Comparison of ENCODE assay signal across 24 cellular contexts in genomic region chr6:37056112-37056403, GRCh38. TPM values are rescaled to one million over a fixed set of nuclear protein-coding genes. Genes with fewer than 3 reads are reported as not detected.
DNase-seq lines count a peak whose midpoint lies in the region; ATAC-seq, FAIRE-seq and TF ChIP-seq lines count a peak whose summit lies in the region.
"Had no signal": no experiment of that assay in that cellular context is flagged by ENCODE, and none has a peak within 500 bp of the region (broad histone marks: within the 10 kb centered on the region; RNA-seq: fewer than 3 reads in every experiment).

No MANE protein-coding gene starts in this region.

- H3K9me3 ChIP-seq in IMR-90 (ENCODE audit: control insufficient read depth, insufficient read depth, low read length), result no peaks in the 10 kb centered on the region
- no peaks in the 10 kb centered on the region for H3K9me3 ChIP-seq in ascending aorta
- H3K9me3 ChIP-seq: BE2C, lower lobe of right lung, SJCRH30 had no signal

- H3K9me3 Mint-ChIP-seq in Calu3 (ENCODE audit: low read depth, unreplicated experiment), result no peaks in the 10 kb centered on the region
- H3K9me3 Mint-ChIP-seq: activated T-cell treated with anti-CD3 and anti-CD28 coated beads, Interleukin-2, amount 50 U/mL, for 24 hours; T-cell had no signal

- H3K4me3 ChIP-seq in IMR-90 (ENCODE audit: insufficient read depth, low read depth, low read length) (no peak overlapping the region), bronchial epithelial cell (ENCODE audit: low read depth, low read length) (no peak overlapping the region), mesendoderm (ENCODE audit: low read length) (no peak overlapping the region), ascending aorta (no peak overlapping the region)
- H3K4me3 ChIP-seq: cardiac muscle cell, GM23248, lower lobe of right lung, SJCRH30 had no signal

- H3K56ac ChIP-seq in IMR-90 (ENCODE audit: extremely low read depth, insufficient read depth, low read length) (no peak overlapping the region), mesendoderm (ENCODE audit: low read length) (peak overlapping the region; percentile 74)

- H3K79me2 ChIP-seq in mesendoderm (ENCODE audit: control insufficient read depth, insufficient read depth, low read length), result no peaks in the 10 kb centered on the region

- H4K91ac ChIP-seq in IMR-90 (ENCODE audit: insufficient read depth, low read depth, low read length), result no peak overlapping the region

- H3K36me3 ChIP-seq in IMR-90 (ENCODE audit: control insufficient read depth, insufficient read depth, low read length) (no peaks in the 10 kb centered on the region), bronchial epithelial cell (ENCODE audit: control insufficient read depth, insufficient read depth, low read length) (no peaks in the 10 kb centered on the region), mesendoderm (ENCODE audit: control insufficient read depth, insufficient read depth, low read length) (no peaks in the 10 kb centered on the region), ascending aorta (no peaks in the 10 kb centered on the region)
- H3K36me3 ChIP-seq: BE2C, cardiac muscle cell, lower lobe of right lung, SJCRH30 had no signal

- no peak overlapping the region for H3K27ac Mint-ChIP-seq in Calu3 (ENCODE audit: unreplicated experiment)
- H3K27ac Mint-ChIP-seq: activated T-cell treated with anti-CD3 and anti-CD28 coated beads, Interleukin-2, amount 50 U/mL, for 24 hours; progenitor cell of endocrine pancreas; T-cell had no signal

- WGBS in IMR-90 (ENCODE audit: extremely low coverage in 2 of 2, insufficient read length in 1 of 2), 2 experiments, result 100% methylated on average over 3 of the region's 8 CpGs; no CpG with 5 or more reads in 1 of the 2 experiments
- WGBS in mesendoderm (ENCODE audit: extremely low coverage, insufficient coverage, low lambda C conversion rate), result no CpG with 5 or more reads among the region's 8 CpGs

- no peaks in the 10 kb centered on the region for H4K20me1 ChIP-seq in IMR-90 (ENCODE audit: insufficient read depth, low read length)

- no peak for TF ChIP-seq POLR2A in IMR-90 (IDR thresholded peaks at IDR 0.05; ENCODE audit: low read depth, low read length)

- H3K9ac ChIP-seq in IMR-90 (ENCODE audit: low read depth, low read length) (no peak overlapping the region), mesendoderm (ENCODE audit: low read length) (peak overlapping the region; percentile 37)
- H3K9ac ChIP-seq: GM23248 had no signal

- POLR2A ChIA-PET in IMR-90 (lab: Charles Lee; ENCODE audit: unreplicated experiment), result no interaction called here

- ATAC-seq in IMR-90 (ENCODE audit: low read depth), result no peak
- no peak for ATAC-seq in HG03354 (IDR thresholded peaks at IDR 0.05; ENCODE audit: poor library complexity, severe bottlenecking, unreplicated experiment)
- ATAC-seq: activated CD4-positive, alpha-beta T cell treated with anti-CD3 and anti-CD28 coated beads for 36 hours; lower lobe of right lung; T-cell had no signal

- intact Hi-C loops in Calu3 (cut with micrococcal nuclease; ENCODE audit: unreplicated experiment), result loop anchor here (5.0 kb wide), 2 partner anchors 34 to 46 kb away; no protein-coding TSS in a partner anchor
- intact Hi-C loops in IMR-90 (cut with micrococcal nuclease), result no loop called here
- intact Hi-C loops in ascending aorta (cut with DNase I), result no loop called here

- H3K79me1 ChIP-seq in IMR-90 (ENCODE audit: low read depth in 1 of 2, low read length in 2 of 2) (peaks cover 0 to 3% of the 10 kb centered on the region in 2 experiments; a peak in 1 of 4 replicates), mesendoderm (ENCODE audit: low read length) (no peaks in the 10 kb centered on the region)

- no peak overlapping the region for H3K18ac ChIP-seq in IMR-90 (ENCODE audit: low read depth, low read length)
- peak overlapping the region; percentile 23 for H3K18ac ChIP-seq in mesendoderm (ENCODE audit: low read length)

- in situ Hi-C loops in IMR-90 (cut with MboI; ENCODE audit: low sequenced_read_pairs), result loop anchor here (10.0 kb wide), 1 partner anchor 149 kb away; no protein-coding TSS in a partner anchor

- H3K4me3 Mint-ChIP-seq in Calu3 (ENCODE audit: low read depth, unreplicated experiment), result peak overlapping the region; percentile 0
- H3K4me3 Mint-ChIP-seq: activated CD4-positive, alpha-beta T cell treated with anti-CD3 and anti-CD28 coated beads for 36 hours; activated T-cell treated with anti-CD3 and anti-CD28 coated beads, Interleukin-2, amount 50 U/mL, for 24 hours; T-cell had no signal

- peaks cover 15% of the 10 kb centered on the region for H3K9me1 ChIP-seq in IMR-90 (ENCODE audit: insufficient read depth, low read length)

- no peak overlapping the region for H3K23ac ChIP-seq in IMR-90 (ENCODE audit: low read depth, low read length)
- H3K23ac ChIP-seq in mesendoderm (ENCODE audit: low read length), result no peak overlapping the region

- peaks cover 75% of the 10 kb centered on the region for H3K4me1 Mint-ChIP-seq in Calu3 (ENCODE audit: low read depth, unreplicated experiment)

- H3K14ac ChIP-seq in IMR-90 (replicated peaks; ENCODE audit: low read depth, low read length), result no peak overlapping the region

- H3K27me3 Mint-ChIP-seq in Calu3 (ENCODE audit: unreplicated experiment), result no peaks in the 10 kb centered on the region
- H3K27me3 Mint-ChIP-seq: activated CD4-positive, alpha-beta T cell treated with anti-CD3 and anti-CD28 coated beads for 36 hours; activated T-cell treated with anti-CD3 and anti-CD28 coated beads, Interleukin-2, amount 50 U/mL, for 24 hours; T-cell had no signal

- CTCF ChIA-PET in Calu3 (lab: Charles Lee), result interaction anchor here (0.7 to 5.4 kb wide), 14 partner anchors 12 to 114 kb away, joined by 3 to 58 read pairs (median 4); partner anchors contain the start of gene PIM1
- CTCF ChIA-PET in IMR-90 (lab: Yijun Ruan, JAX), result interaction anchor here (1.4 kb wide), 1 partner anchor 116 kb away, joined by 3 read pairs; no protein-coding TSS in a partner anchor

- H2BK120ac ChIP-seq in IMR-90 (ENCODE audit: low read depth, low read length) (peak overlapping the region; percentile 44; the same call in 1 of the 2 replicates), mesendoderm (ENCODE audit: low read depth, low read length) (no peak overlapping the region)

- H2AFZ ChIP-seq in IMR-90 (replicated peaks; ENCODE audit: low read length, poor library complexity), result no peak overlapping the region
- H2AFZ ChIP-seq: GM23248 had no signal

- H2BK20ac ChIP-seq in IMR-90 (ENCODE audit: low read depth, low read length), result no peak overlapping the region

- H3K27ac ChIP-seq in IMR-90 (ENCODE audit: insufficient read depth, low read length) (no peak overlapping the region), mesendoderm (ENCODE audit: low read depth, low read length) (no peak overlapping the region), ascending aorta (no peak overlapping the region)
- H3K27ac ChIP-seq: cardiac muscle cell, GM23248, lower lobe of right lung, SJCRH30 had no signal

- H4K5ac ChIP-seq in IMR-90 (ENCODE audit: low read depth, low read length) (no peak overlapping the region), mesendoderm (ENCODE audit: low read length) (no peak overlapping the region)

- H4K8ac ChIP-seq in IMR-90 (ENCODE audit: low read depth in 2 of 2, low read length in 2 of 2) (no peak overlapping the region), mesendoderm (ENCODE audit: low read depth, low read length) (no peak overlapping the region)

- peaks cover 6% of the 10 kb centered on the region for H3K36me3 Mint-ChIP-seq in Calu3 (ENCODE audit: insufficient read depth, unreplicated experiment)
- H3K36me3 Mint-ChIP-seq: T-cell had no signal

- no peak for TF ChIP-seq RAD21 in IMR-90 (IDR thresholded peaks at IDR 0.05; ENCODE audit: low read length)

- H2BK5ac ChIP-seq in IMR-90 (ENCODE audit: low read depth, low read length, poor library complexity, severe bottlenecking) (no peak overlapping the region), mesendoderm (ENCODE audit: low read length) (peak overlapping the region; percentile 39)

- H3K27me3 ChIP-seq in IMR-90 (ENCODE audit: control insufficient read depth, insufficient read depth, low read length), result no peaks in the 10 kb centered on the region
- no peaks in the 10 kb centered on the region for H3K27me3 ChIP-seq in bronchial epithelial cell (ENCODE audit: control insufficient read depth, insufficient read depth, low read length)
- H3K27me3 ChIP-seq in mesendoderm (ENCODE audit: insufficient read depth, low read length, poor library complexity), result no peaks in the 10 kb centered on the region
- no peaks in the 10 kb centered on the region for H3K27me3 ChIP-seq in ascending aorta
- H3K27me3 ChIP-seq: BE2C, cardiac muscle cell, SJCRH30 had no signal

- H3K4ac ChIP-seq in IMR-90 (ENCODE audit: low read depth, low read length), result peak overlapping the region; percentile 75; the same call in 1 of the 2 replicates
- H3K4ac ChIP-seq in mesendoderm (ENCODE audit: low read depth, low read length), result peak overlapping the region; percentile 76

- no peak for FAIRE-seq in bronchial epithelial cell (lab: Jason Lieb, UNC)
- FAIRE-seq: GM18507 had no signal

- TF ChIP-seq CTCF in Calu3 (IDR thresholded peaks at IDR 0.05; ENCODE audit: unreplicated experiment), result no peak
- TF ChIP-seq CTCF in IMR-90 (conservative IDR thresholded peaks at IDR 0.05; ENCODE audit: low read depth, low read length), result no peak
- no peak for TF ChIP-seq CTCF in bronchial epithelial cell (IDR thresholded peaks at IDR 0.05; ENCODE audit: insufficient read depth, low read length, severe bottlenecking)
- no peak for TF ChIP-seq CTCF in ascending aorta (IDR thresholded peaks at IDR 0.05)

- H2AK5ac ChIP-seq in IMR-90 (ENCODE audit: low read depth, low read length), result peak overlapping the region; percentile 94
- no peak overlapping the region for H2AK5ac ChIP-seq in mesendoderm (ENCODE audit: low read length)

- H3K4me1 ChIP-seq in IMR-90 (ENCODE audit: control insufficient read depth, insufficient read depth, low read length), result peaks cover 15% of the 10 kb centered on the region
- H3K4me1 ChIP-seq in mesendoderm (ENCODE audit: control insufficient read depth, low read depth, low read length), result peaks cover 14% of the 10 kb centered on the region
- H3K4me1 ChIP-seq in ascending aorta, result peaks cover 3 to 13% of the 10 kb centered on the region in 2 donors

- H3K4me2 ChIP-seq in IMR-90 (ENCODE audit: low read depth, low read length) (no peak overlapping the region), mesendoderm (ENCODE audit: low read length) (no peak overlapping the region)

- peak overlapping the region; percentile 9 for H2AK9ac ChIP-seq in IMR-90 (replicated peaks; ENCODE audit: low read depth, low read length, poor library complexity)

- BruUV-seq in Calu3 (replicated peaks; lab: Mats Ljungman, UMichigan) (no TSS peak), IMR-90 (replicated peaks; lab: Mats Ljungman, UMichigan) (no TSS peak)

- no peak for DNase-seq in Calu3
- no peak for DNase-seq in IMR-90
- peak; percentile 72 for DNase-seq in bronchial epithelial cell (ENCODE audit: low read depth)
- no peak for DNase-seq in mesendoderm
- DNase-seq in NOMO-1 treated with DMSO at 0.1 percent for 48 hours (lab: John Stamatoyannopoulos, UW; ENCODE audit: unreplicated experiment), result no peak
- DNase-seq in ascending aorta (ENCODE audit: low spot score in 2 of 2), result no peak
- no peak for DNase-seq in hepatic stellate cell (ENCODE audit: low spot score)
- DNase-seq: activated CD4-positive, alpha-beta T cell treated with anti-CD3 and anti-CD28 coated beads for 36 hours; activated naive CD4-positive, alpha-beta T cell treated with Interleukin-2 at 50 U/mL for 16 hours; activated T-cell treated with anti-CD3 and anti-CD28 coated beads, Interleukin-2, amount 50 U/mL, for 24 hours; amygdala; BE2C; cortex of kidney; DMS79 treated with DMSO at 0.1 percent for 48 hours; GM23248; lower lobe of right lung; NCI-H446 treated with DMSO at 0.1 percent for 48 hours; SJCRH30; stimulated activated CD4-positive, alpha-beta T cell treated with anti-CD3 and anti-CD28 coated beads, Interleukin-2, amount 100 ng/mL, for 24 hours; T-cell had no signal

- dilution Hi-C loops in IMR-90 (cut with HindIII; ENCODE audit: low sequenced_read_pairs, unreplicated experiment), result no loop called here

- H2BK15ac ChIP-seq in IMR-90 (ENCODE audit: low read depth, low read length) (no peak overlapping the region), mesendoderm (replicated peaks; ENCODE audit: low read depth) (no peak overlapping the region)

RNA-seq across cellular contexts. Expression of gene FGD2, which starts 50.6 kb away (rescaled TPM):
- total RNA-seq in Calu3 (2022) (0.19 and 1.0 TPM in 2 replicates), IMR-90 (2012; rRNA removed) (not detected in 2 replicates), bronchial epithelial cell (under 0.01 and 0.26 TPM in 2 replicates), ascending aorta (49.4 TPM)
- 0.07 TPM in 1 of 2 replicates, not detected in the other for polyA plus RNA-seq in IMR-90 (2012; rRNA removed)
- polyA plus RNA-seq in IMR-90 (2012; cell fraction: cytosol; rRNA removed), result not detected in 2 replicates
- polyA plus RNA-seq in IMR-90 (2012; cell fraction: nucleus; rRNA removed; ENCODE audit: low replicate concordance), result 0.08 and 0.11 TPM in 2 replicates
- 0.18 TPM for polyA plus RNA-seq in mesendoderm (2013, experiment 1 of 2)
- polyA plus RNA-seq in mesendoderm (2013, experiment 2 of 2), result 0.20 TPM
- total RNA-seq: cardiac muscle cell, GM23248, progenitor cell of endocrine pancreas, SJCRH30 had no signal
- polyA plus RNA-seq: GM23248 had no signal

Comparison
In these comparisons a context has a peak if more than half of its experiments do, and no peak if none do; other contexts are left out.
1. RNA of gene FGD2, which starts 50.6 kb away (total RNA-seq): 49.4 TPM in ascending aorta (single experiment); 0.19 to 1.0 TPM in Calu3, not detected in IMR-90 and under 0.01 to 0.26 TPM in bronchial epithelial cell; every median in the first group is over 10 times any median in the second.